33 cellular contexts compared by ENCODE assay signal in genomic region chr4:112422644-112423043, GRCh38.
"Had no signal": no experiment of that assay in that cellular context is flagged by ENCODE, and none has a peak within 500 bp of the region (broad histone marks: within the 10 kb centered on the region; RNA-seq: fewer than 3 reads in every experiment).

No MANE protein-coding gene starts in this region.

- H3K4me1 ChIP-seq: ascending aorta, Peyer's patch had no signal

- H3K27me3 Mint-ChIP-seq: activated CD8-positive, alpha-beta T cell treated with anti-CD3 and anti-CD28 coated beads for 36 hours; activated naive CD4-positive, alpha-beta T cell treated with anti-CD3 and anti-CD28 coated beads, Interleukin-2, amount 50 U/mL, for 24 hours; activated naive CD8-positive, alpha-beta T cell treated with anti-CD3 and anti-CD28 coated beads, Interleukin-2, amount 10 ng/mL, durations not matched to agents 7 days and 5 days; central memory CD8-positive, alpha-beta T cell had no signal

- DNase-seq: activated CD4-positive, alpha-beta T cell treated with anti-CD3 and anti-CD28 coated beads for 48 hours; activated CD4-positive, CD25-positive, alpha-beta regulatory T cell treated with anti-CD3 and anti-CD28 coated beads, Interleukin-2, amount 50 U/mL, for 72 hours; activated CD8-positive, alpha-beta T cell treated with anti-CD3 and anti-CD28 coated beads for 36 hours; activated gamma-delta T cell; activated naive CD4-positive, alpha-beta T cell treated with Interleukin-2 at 50 U/mL for 16 hours; activated naive CD8-positive, alpha-beta T cell treated with anti-CD3 and anti-CD28 coated beads, Interleukin-2, amount 10 ng/mL, durations not matched to agents 7 days and 5 days; activated T-cell treated with anti-CD3 and anti-CD28 coated beads, Interleukin-2, amount 50 U/mL, for 1 hour; activated T-cell treated with anti-CD3 and anti-CD28 coated beads, Interleukin-2, amount 50 U/mL, for 72 hours; amygdala; MM.1S; NCI-H1092 treated with DMSO at 0.1 percent for 48 hours; NCI-H1417; NCI-H146; NCI-H187 treated with DMSO at 0.1 percent for 48 hours; NCI-H2081; NCI-H226; NCI-H524 treated with DMSO at 0.1 percent for 48 hours; NCI-H748 treated with DMSO at 0.1 percent for 48 hours; NK-92 treated with Interleukin-12 subunit alpha and Interleukin-12 subunit beta, amount 100 ng/mL, for 24 hours; PC-3; Peyer's patch; Right ventricle myocardium superior had no signal

- H3K36me3 ChIP-seq: cardiac muscle cell had no signal

- H3K4me1 Mint-ChIP-seq: activated naive CD4-positive, alpha-beta T cell treated with anti-CD3 and anti-CD28 coated beads, Interleukin-2, amount 50 U/mL, for 24 hours; activated naive CD8-positive, alpha-beta T cell treated with anti-CD3 and anti-CD28 coated beads, Interleukin-2, amount 10 ng/mL, durations not matched to agents 7 days and 5 days; central memory CD8-positive, alpha-beta T cell had no signal

- H3K27me3 ChIP-seq: ascending aorta, cardiac muscle cell, Peyer's patch had no signal

- H3K4me2 ChIP-seq: KMS-11 had no signal

- ATAC-seq: activated CD8-positive, alpha-beta T cell treated with anti-CD3 and anti-CD28 coated beads for 36 hours; activated T-cell treated with anti-CD3 and anti-CD28 coated beads, Interleukin-2, amount 50 U/mL, for 72 hours; PC-3; WTC11 had no signal

- H3K9me3 Mint-ChIP-seq: activated CD8-positive, alpha-beta T cell treated with anti-CD3 and anti-CD28 coated beads for 36 hours; activated naive CD4-positive, alpha-beta T cell treated with anti-CD3 and anti-CD28 coated beads, Interleukin-2, amount 50 U/mL, for 24 hours; activated naive CD8-positive, alpha-beta T cell treated with anti-CD3 and anti-CD28 coated beads, Interleukin-2, amount 10 ng/mL, durations not matched to agents 7 days and 5 days; activated T-cell treated with anti-CD3 and anti-CD28 coated beads, Interleukin-2, amount 50 U/mL, for 72 hours; activated T-helper 2 cell treated with anti-CD3 and anti-CD28 coated beads, Interferon-gamma antibody, Interleukin-2, Interleukin-4, amounts not matched to agents 10 μg/mL and 5 μg/mL and 100 μg/mL, durations not matched to agents 14 hours and 24 hours and 36 hours; central memory CD8-positive, alpha-beta T cell; T-helper 1 cell treated with Interleukin-12 subunit alpha and Interleukin-12 subunit beta and Interleukin-4 antibody, amounts not matched to agents 30 μg/mL and 1 μg/mL, for 36 hours; T-helper 2 cell treated with Interferon-gamma antibody and Interleukin-4, amounts not matched to agents 5 μg/mL and 100 μg/mL, for 36 hours; WTC11 had no signal

- H3K27ac ChIP-seq: ascending aorta, cardiac muscle cell, coronary artery, KMS-11, Peyer's patch, SK-N-MC had no signal

- H3K27ac Mint-ChIP-seq: activated CD8-positive, alpha-beta T cell treated with anti-CD3 and anti-CD28 coated beads for 36 hours; activated naive CD8-positive, alpha-beta T cell treated with anti-CD3 and anti-CD28 coated beads, Interleukin-2, amount 10 ng/mL, durations not matched to agents 7 days and 5 days; activated T-cell treated with anti-CD3 and anti-CD28 coated beads, Interleukin-2, amount 50 U/mL, for 72 hours; activated T-helper 2 cell treated with anti-CD3 and anti-CD28 coated beads, Interferon-gamma antibody, Interleukin-2, Interleukin-4, amounts not matched to agents 10 μg/mL and 5 μg/mL and 100 μg/mL, durations not matched to agents 14 hours and 24 hours and 36 hours; T-helper 1 cell treated with Interleukin-12 subunit alpha and Interleukin-12 subunit beta and Interleukin-4 antibody, amounts not matched to agents 30 μg/mL and 1 μg/mL, for 36 hours; T-helper 2 cell treated with Interferon-gamma antibody and Interleukin-4, amounts not matched to agents 5 μg/mL and 100 μg/mL, for 36 hours; WTC11 had no signal

- H3K4me3 ChIP-seq: ascending aorta, cardiac muscle cell, coronary artery, Peyer's patch, SK-N-MC had no signal

- H3K36me3 Mint-ChIP-seq: WTC11 had no signal

- H3K9me3 ChIP-seq: ascending aorta, Peyer's patch had no signal

- H3K9ac ChIP-seq: KMS-11 had no signal

- H3K4me3 Mint-ChIP-seq: activated CD8-positive, alpha-beta T cell treated with anti-CD3 and anti-CD28 coated beads for 36 hours; activated naive CD4-positive, alpha-beta T cell treated with anti-CD3 and anti-CD28 coated beads, Interleukin-2, amount 50 U/mL, for 24 hours; activated naive CD8-positive, alpha-beta T cell treated with anti-CD3 and anti-CD28 coated beads, Interleukin-2, amount 10 ng/mL, durations not matched to agents 7 days and 5 days; activated T-cell treated with anti-CD3 and anti-CD28 coated beads, Interleukin-2, amount 50 U/mL, for 72 hours; central memory CD8-positive, alpha-beta T cell; T-helper 1 cell treated with Interleukin-12 subunit alpha and Interleukin-12 subunit beta and Interleukin-4 antibody, amounts not matched to agents 30 μg/mL and 1 μg/mL, for 36 hours; T-helper 2 cell treated with Interferon-gamma antibody and Interleukin-4, amounts not matched to agents 5 μg/mL and 100 μg/mL, for 36 hours; WTC11 had no signal
